16 cellular contexts compared by ENCODE assay signal in genomic region chr5:180673371-180674252, GRCh38. TPM values are rescaled to one million over a fixed set of nuclear protein-coding genes. Genes with fewer than 3 reads are reported as not detected.
DNase-seq lines count a peak whose midpoint lies in the region; ATAC-seq, FAIRE-seq and TF ChIP-seq lines count a peak whose summit lies in the region.
"Had no signal": no experiment of that assay in that cellular context is flagged by ENCODE, and none has a peak within 500 bp of the region (broad histone marks: within the 10 kb centered on the region; RNA-seq: fewer than 3 reads in every experiment).

No MANE protein-coding gene starts in this region.

- H3K9me3 Mint-ChIP-seq in astrocyte (ENCODE audit: unreplicated experiment) (no peaks in the 10 kb centered on the region), immature natural killer cell (no peaks in the 10 kb centered on the region)
- no peaks in the 10 kb centered on the region for H3K9me3 Mint-ChIP-seq in stimulated activated effector memory CD8-positive, alpha-beta T cell treated with anti-CD3 and anti-CD28 coated beads, Interleukin-12 subunit alpha, Interleukin-12 subunit beta, amount 100 ng/mL, for 72 hours
- H3K9me3 Mint-ChIP-seq: natural killer cell had no signal

- H3K4me1 ChIP-seq in astrocyte (ENCODE audit: insufficient read depth, low read length) (no peaks in the 10 kb centered on the region), GM23248 (ENCODE audit: insufficient read depth) (no peaks in the 10 kb centered on the region)

- H3K4me3 Mint-ChIP-seq in astrocyte (ENCODE audit: unreplicated experiment) (peak overlapping the region; percentile 64), immature natural killer cell (peak overlapping the region in 3 of 5 donors; percentile 10 to 44 (median 40))
- H3K4me3 Mint-ChIP-seq in stimulated activated effector memory CD8-positive, alpha-beta T cell treated with anti-CD3 and anti-CD28 coated beads, Interleukin-12 subunit alpha, Interleukin-12 subunit beta, amount 100 ng/mL, for 72 hours = peak overlapping the region; percentile 20

- no peak overlapping the region for H3K4me3 ChIP-seq in astrocyte (ENCODE audit: insufficient read depth, low read depth, low read length)
- H3K4me3 ChIP-seq in GM23248 = no peak overlapping the region
- H3K4me3 ChIP-seq: SK-N-MC had no signal

- peak; percentile 33 for ATAC-seq in stimulated activated effector memory CD8-positive, alpha-beta T cell treated with anti-CD3 and anti-CD28 coated beads, Interleukin-12 subunit alpha, Interleukin-12 subunit beta, amount 100 ng/mL, for 72 hours
- ATAC-seq in HG02759 (IDR thresholded peaks at IDR 0.05; ENCODE audit: unreplicated experiment) = no peak

- H3K27ac ChIP-seq in astrocyte (ENCODE audit: low read depth, low read length) (no peak overlapping the region), GM23248 (no peak overlapping the region)
- H3K27ac ChIP-seq: SK-N-MC had no signal

- H3K4me2 ChIP-seq in astrocyte (ENCODE audit: low read length) (no peak overlapping the region), GM23248 (ENCODE audit: unreplicated experiment) (no peak overlapping the region)

- H2AFZ ChIP-seq in astrocyte (ENCODE audit: low read depth, low read length) (no peak overlapping the region), GM23248 (no peak overlapping the region)

- H3K36me3 Mint-ChIP-seq in astrocyte (ENCODE audit: low read depth, unreplicated experiment) (no peaks in the 10 kb centered on the region), immature natural killer cell (no peaks in the 10 kb centered on the region)
- no peaks in the 10 kb centered on the region for H3K36me3 Mint-ChIP-seq in stimulated activated effector memory CD8-positive, alpha-beta T cell treated with anti-CD3 and anti-CD28 coated beads, Interleukin-12 subunit alpha, Interleukin-12 subunit beta, amount 100 ng/mL, for 72 hours
- H3K36me3 Mint-ChIP-seq: natural killer cell had no signal

- no peaks in the 10 kb centered on the region for H3K9me2 ChIP-seq in GM23248 (ENCODE audit: insufficient read depth)

- H4K20me1 ChIP-seq in astrocyte (ENCODE audit: insufficient read depth, low read length) (no peaks in the 10 kb centered on the region), GM23248 (ENCODE audit: insufficient read depth) (no peaks in the 10 kb centered on the region)

- no peak for TF ChIP-seq CTCF in astrocyte (IDR thresholded peaks at IDR 0.05; ENCODE audit: insufficient read depth, low read depth, low read length)

- no peaks in the 10 kb centered on the region for H3K36me3 ChIP-seq in astrocyte (ENCODE audit: insufficient read depth, low read length)
- no peaks in the 10 kb centered on the region for H3K36me3 ChIP-seq in GM23248 (ENCODE audit: low read depth)

- H3K79me2 ChIP-seq in astrocyte (ENCODE audit: insufficient read depth, low read length) = no peaks in the 10 kb centered on the region
- H3K79me2 ChIP-seq in GM23248 (ENCODE audit: insufficient read depth) = no peaks in the 10 kb centered on the region

- no peak overlapping the region for H3K9ac ChIP-seq in astrocyte (ENCODE audit: low read length)
- no peak overlapping the region for H3K9ac ChIP-seq in GM23248

- DNase-seq in SHP77 (lab: John Stamatoyannopoulos, UW) (peak; percentile 20 to 40), SHP77 treated with DMSO at 0.1 percent for 48 hours (lab: John Stamatoyannopoulos, UW) (no peak), astrocyte (ENCODE audit: low read depth) (no peak), immature natural killer cell (peak in 1 of 3 donors; percentile 29), SKM-1 (lab: John Stamatoyannopoulos, UW; ENCODE audit: unreplicated experiment) (no peak), GM23248 (no peak)
- no peak for DNase-seq in stimulated activated effector memory CD8-positive, alpha-beta T cell treated with anti-CD3 and anti-CD28 coated beads, Interleukin-12 subunit alpha, Interleukin-12 subunit beta, amount 100 ng/mL, for 72 hours (ENCODE audit: low spot score in 2 of 2)
- DNase-seq: activated CD4-positive, alpha-beta T cell treated with anti-CD3 and anti-CD28 coated beads for 4 hours; hippocampal formation; natural killer cell; NCI-H1417; NCI-H82 had no signal

- H3K27ac Mint-ChIP-seq in astrocyte (ENCODE audit: unreplicated experiment) = no peak overlapping the region
- peak overlapping the region in 1 of 6 donors; percentile 40 for H3K27ac Mint-ChIP-seq in immature natural killer cell
- H3K27ac Mint-ChIP-seq in stimulated activated effector memory CD8-positive, alpha-beta T cell treated with anti-CD3 and anti-CD28 coated beads, Interleukin-12 subunit alpha, Interleukin-12 subunit beta, amount 100 ng/mL, for 72 hours = no peak overlapping the region
- H3K27ac Mint-ChIP-seq: natural killer cell had no signal

- H3F3A ChIP-seq in GM23248 (ENCODE audit: insufficient read depth) = no peaks in the 10 kb centered on the region

- in situ Hi-C loops in GM23248 (cut with MboI) = no loop called here

- H3K4me1 Mint-ChIP-seq in astrocyte (ENCODE audit: low read depth, unreplicated experiment) (no peaks in the 10 kb centered on the region), immature natural killer cell (peaks cover 11 to 14% of the 10 kb centered on the region in 2 donors)
- H3K4me1 Mint-ChIP-seq in stimulated activated effector memory CD8-positive, alpha-beta T cell treated with anti-CD3 and anti-CD28 coated beads, Interleukin-12 subunit alpha, Interleukin-12 subunit beta, amount 100 ng/mL, for 72 hours = peaks cover 29% of the 10 kb centered on the region

- peaks cover 16% of the 10 kb centered on the region for H3K27me3 ChIP-seq in astrocyte (ENCODE audit: insufficient read depth, low read length)
- peaks cover 22% of the 10 kb centered on the region; the same call in 1 of the 2 replicates for H3K27me3 ChIP-seq in GM23248 (replicated peaks; ENCODE audit: insufficient read depth)

- H3K27me3 Mint-ChIP-seq in astrocyte (ENCODE audit: low read depth, unreplicated experiment) (peaks cover 36% of the 10 kb centered on the region), immature natural killer cell (ENCODE audit: low read depth in 3 of 3) (peaks cover 4 to 9% (median 6%) of the 10 kb centered on the region in 3 donors)

- no peak for FAIRE-seq in astrocyte (lab: Jason Lieb, UNC)
- FAIRE-seq: A204.1, endometrium had no signal

- WGBS in GM23248 (ENCODE audit: low coverage in 1 of 2, low lambda C conversion rate in 2 of 2, missing lambda C conversion rate in 2 of 2), 2 experiments = 10 to 11% methylated on average over 50 to 75 of the region's 77 CpGs

- H3K9me3 ChIP-seq in astrocyte (ENCODE audit: insufficient read depth, low read depth, low read length) = no peaks in the 10 kb centered on the region
- no peaks in the 10 kb centered on the region for H3K9me3 ChIP-seq in GM23248 (ENCODE audit: low read depth)

RNA-seq across cellular contexts. Expression of gene FLT4, which starts 24.2 kb away (rescaled TPM):
- 3.7 and 7.2 TPM in 2 replicates for total RNA-seq in astrocyte
- under 1 TPM in 1 of 3 donors, not detected in 2; 0.37 TPM for polyA plus RNA-seq in immature natural killer cell
- 0.76 TPM in 1 of 2 replicates, not detected in the other for total RNA-seq in GM23248 (2014; rRNA removed; shearing (Covaris generic))
- polyA plus RNA-seq in GM23248 (2016; fragmentation: Nextera tagmentation; extraction: Ambion mirVana) = not detected in 2 replicates

Comparison
In these comparisons a context has a peak if more than half of its experiments do, and no peak if none do; other contexts are left out.
1. DNase-seq: peak in SHP77 (2 of 2); none in SHP77 treated with DMSO at 0.1 percent for 48 hours (single experiment), astrocyte (single experiment), stimulated activated effector memory CD8-positive, alpha-beta T cell treated with anti-CD3 and anti-CD28 coated beads, Interleukin-12 subunit alpha, Interleukin-12 subunit beta, amount 100 ng/mL, for 72 hours (0 of 2), SKM-1 (single experiment) and GM23248 (single experiment).
2. Peak in every context shown above with its lines, with median percentiles within 50 percentile points of each other: H3K4me3 Mint-ChIP-seq.